ENCODE assay signal across 11 cellular contexts in the genomic region with DNA sequence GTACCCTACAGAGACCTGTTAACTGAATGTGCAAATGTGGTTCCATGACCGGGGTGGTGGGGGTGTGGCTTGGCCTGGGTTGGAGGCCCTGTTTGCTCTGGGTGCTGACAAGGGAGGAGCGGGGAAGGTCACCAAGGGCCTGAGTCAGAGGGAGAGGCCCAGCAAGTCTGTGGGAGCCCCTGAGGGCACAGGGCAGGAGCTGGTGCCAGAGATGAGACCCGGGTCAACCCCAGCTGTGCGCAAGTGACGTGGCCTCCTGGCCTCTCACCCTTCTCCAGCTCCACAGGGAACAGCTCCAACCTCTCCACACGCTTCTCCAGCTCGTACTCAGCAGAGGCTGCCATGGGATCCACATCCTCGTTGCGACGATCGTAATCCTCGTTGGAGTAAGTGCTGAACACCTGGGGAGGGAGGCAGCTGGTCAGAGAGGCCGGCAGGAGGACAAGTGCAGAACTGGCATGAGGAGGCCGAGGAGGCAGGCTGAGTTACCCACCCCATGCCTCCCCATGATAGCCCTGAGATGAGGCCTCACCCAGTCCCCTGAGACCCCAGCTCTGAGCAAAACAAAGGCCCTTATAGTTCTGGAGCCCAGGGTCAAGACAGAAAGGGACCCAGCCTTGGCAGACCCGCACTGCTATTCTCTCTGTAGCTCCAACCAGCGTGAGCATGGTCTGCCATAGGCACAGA. TPM values are rescaled to one million over a fixed set of nuclear protein-coding genes. Genes with fewer than 3 reads are reported as not detected.
DNase-seq lines count a peak whose midpoint lies in the region; ATAC-seq lines count a peak whose summit lies in the region.
"Had no signal": no experiment of that assay in that cellular context is flagged by ENCODE, and none has a peak within 500 bp of the region (broad histone marks: within the 10 kb centered on the region; RNA-seq: fewer than 3 reads in every experiment).

No MANE protein-coding gene starts in this region.

- peaks cover 74% of the 10 kb centered on the region for H3K4me1 Mint-ChIP-seq in activated CD4-positive, alpha-beta T cell treated with anti-CD3 and anti-CD28 coated beads for 36 hours
- H3K4me1 Mint-ChIP-seq in activated T-helper 2 cell treated with anti-CD3 and anti-CD28 coated beads, Interferon-gamma antibody, Interleukin-2, Interleukin-4, amounts not matched to agents 10 μg/mL and 5 μg/mL and 100 μg/mL, durations not matched to agents 14 hours and 24 hours and 36 hours (ENCODE audit: low read depth): peaks cover 70% of the 10 kb centered on the region
- peaks cover 76% of the 10 kb centered on the region for H3K4me1 Mint-ChIP-seq in stimulated activated naive CD8-positive, alpha-beta T cell treated with anti-CD3 and anti-CD28 coated beads, Interleukin-15, amount 100 ng/mL, for 72 hours

- H3K4me3 Mint-ChIP-seq in activated CD4-positive, alpha-beta T cell treated with anti-CD3 and anti-CD28 coated beads for 36 hours: no peak overlapping the region
- peak overlapping the region; percentile 64 for H3K4me3 Mint-ChIP-seq in activated T-helper 2 cell treated with anti-CD3 and anti-CD28 coated beads, Interferon-gamma antibody, Interleukin-2, Interleukin-4, amounts not matched to agents 10 μg/mL and 5 μg/mL and 100 μg/mL, durations not matched to agents 14 hours and 24 hours and 36 hours (ENCODE audit: low read depth)
- peak overlapping the region; percentile 57 to 86 for H3K4me3 Mint-ChIP-seq in stimulated activated naive CD8-positive, alpha-beta T cell treated with anti-CD3 and anti-CD28 coated beads, Interleukin-15, amount 100 ng/mL, for 72 hours

- POLR2A ChIA-PET in activated CD4-positive, alpha-beta T cell treated with anti-CD3 and anti-CD28 coated beads for 36 hours (lab: Charles Lee): interaction anchor here (0.6 kb wide), 1 partner anchor 647 kb away, joined by 3 read pairs; no protein-coding TSS in a partner anchor

- H3K27me3 Mint-ChIP-seq in activated CD4-positive, alpha-beta T cell treated with anti-CD3 and anti-CD28 coated beads for 36 hours: no peaks in the 10 kb centered on the region
- H3K27me3 Mint-ChIP-seq in activated T-helper 2 cell treated with anti-CD3 and anti-CD28 coated beads, Interferon-gamma antibody, Interleukin-2, Interleukin-4, amounts not matched to agents 10 μg/mL and 5 μg/mL and 100 μg/mL, durations not matched to agents 14 hours and 24 hours and 36 hours (ENCODE audit: low read depth): no peaks in the 10 kb centered on the region
- H3K27me3 Mint-ChIP-seq in stimulated activated naive CD8-positive, alpha-beta T cell treated with anti-CD3 and anti-CD28 coated beads, Interleukin-15, amount 100 ng/mL, for 72 hours: no peaks in the 10 kb centered on the region

- H3K9me3 Mint-ChIP-seq in activated CD4-positive, alpha-beta T cell treated with anti-CD3 and anti-CD28 coated beads for 36 hours (ENCODE audit: low read depth): no peaks in the 10 kb centered on the region
- no peaks in the 10 kb centered on the region for H3K9me3 Mint-ChIP-seq in activated T-helper 2 cell treated with anti-CD3 and anti-CD28 coated beads, Interferon-gamma antibody, Interleukin-2, Interleukin-4, amounts not matched to agents 10 μg/mL and 5 μg/mL and 100 μg/mL, durations not matched to agents 14 hours and 24 hours and 36 hours
- no peaks in the 10 kb centered on the region for H3K9me3 Mint-ChIP-seq in stimulated activated naive CD8-positive, alpha-beta T cell treated with anti-CD3 and anti-CD28 coated beads, Interleukin-15, amount 100 ng/mL, for 72 hours

- CTCF ChIA-PET in activated CD4-positive, alpha-beta T cell treated with anti-CD3 and anti-CD28 coated beads for 36 hours (lab: Charles Lee): interaction anchor here (0.9 to 1.4 kb wide), 6 partner anchors 9 to 57 kb away, joined by 3 to 4 read pairs (median 3); a partner anchor contains a TSS

- peaks cover 65% of the 10 kb centered on the region for H3K36me3 Mint-ChIP-seq in activated CD4-positive, alpha-beta T cell treated with anti-CD3 and anti-CD28 coated beads for 36 hours (ENCODE audit: low read depth)
- H3K36me3 Mint-ChIP-seq in activated T-helper 2 cell treated with anti-CD3 and anti-CD28 coated beads, Interferon-gamma antibody, Interleukin-2, Interleukin-4, amounts not matched to agents 10 μg/mL and 5 μg/mL and 100 μg/mL, durations not matched to agents 14 hours and 24 hours and 36 hours (ENCODE audit: low read depth): peaks cover 86% of the 10 kb centered on the region

- peak overlapping the region; percentile 56 for H3K27ac Mint-ChIP-seq in activated CD4-positive, alpha-beta T cell treated with anti-CD3 and anti-CD28 coated beads for 36 hours
- H3K27ac Mint-ChIP-seq in activated T-helper 2 cell treated with anti-CD3 and anti-CD28 coated beads, Interferon-gamma antibody, Interleukin-2, Interleukin-4, amounts not matched to agents 10 μg/mL and 5 μg/mL and 100 μg/mL, durations not matched to agents 14 hours and 24 hours and 36 hours: peak overlapping the region; percentile 48
- H3K27ac Mint-ChIP-seq in stimulated activated naive CD8-positive, alpha-beta T cell treated with anti-CD3 and anti-CD28 coated beads, Interleukin-15, amount 100 ng/mL, for 72 hours: peak overlapping the region; percentile 68 to 87

- no peak for ATAC-seq in activated CD4-positive, alpha-beta T cell treated with anti-CD3 and anti-CD28 coated beads for 36 hours
- no peak for ATAC-seq in left ventricle myocardium superior
- ATAC-seq in stimulated activated naive CD8-positive, alpha-beta T cell treated with anti-CD3 and anti-CD28 coated beads, Interleukin-15, amount 100 ng/mL, for 72 hours: no peak
- no peak for ATAC-seq in HG03108 (IDR thresholded peaks at IDR 0.05; ENCODE audit: unreplicated experiment)
- ATAC-seq: SK-N-SH treated with all-trans-retinoic acid at 6 μM for 48 hours had no signal

- intact Hi-C loops in activated CD4-positive, alpha-beta T cell treated with anti-CD3 and anti-CD28 coated beads for 36 hours (cut with DNase I, micrococcal nuclease): no loop called here
- intact Hi-C loops in activated T-helper 2 cell treated with anti-CD3 and anti-CD28 coated beads, Interferon-gamma antibody, Interleukin-2, Interleukin-4, amounts not matched to agents 10 μg/mL and 5 μg/mL and 100 μg/mL, durations not matched to agents 14 hours and 24 hours and 36 hours (cut with micrococcal nuclease): no loop called here
- intact Hi-C loops in left ventricle myocardium superior (cut with micrococcal nuclease): no loop called here

- peak; percentile 65 for DNase-seq in activated CD4-positive, alpha-beta T cell treated with anti-CD3 and anti-CD28 coated beads for 36 hours
- DNase-seq in activated CD4-positive, alpha-beta T cell treated with anti-CD3 and anti-CD28 coated beads, Interleukin-2, amount 50 U/mL, for 1 hour: no peak
- DNase-seq in activated T-helper 2 cell treated with anti-CD3 and anti-CD28 coated beads, Interferon-gamma antibody, Interleukin-2, Interleukin-4, amounts not matched to agents 10 μg/mL and 5 μg/mL and 100 μg/mL, durations not matched to agents 14 hours and 24 hours and 36 hours (ENCODE audit: low spot score): no peak
- DNase-seq in left ventricle myocardium superior: peak; percentile 71
- DNase-seq in stimulated activated naive CD8-positive, alpha-beta T cell treated with anti-CD3 and anti-CD28 coated beads, Interleukin-15, amount 100 ng/mL, for 72 hours: no peak
- no peak for DNase-seq in activated effector memory CD4-positive, alpha-beta T cell treated with anti-CD3 and anti-CD28 coated beads, Interleukin-2, amount 50 U/mL, for 16 hours
- DNase-seq in DMS153 (lab: John Stamatoyannopoulos, UW): no peak
- DNase-seq: NCI-H345 had no signal

RNA-seq across cellular contexts. Expression of a gene that starts 5.5 kb away (rescaled TPM):
- total RNA-seq in activated CD4-positive, alpha-beta T cell treated with anti-CD3 and anti-CD28 coated beads for 36 hours: 10 to 100 TPM; 61.1 to 64.0 TPM
- total RNA-seq in activated T-helper 2 cell treated with anti-CD3 and anti-CD28 coated beads, Interferon-gamma antibody, Interleukin-2, Interleukin-4, amounts not matched to agents 10 μg/mL and 5 μg/mL and 100 μg/mL, durations not matched to agents 14 hours and 24 hours and 36 hours: 126 and 130 TPM in 2 replicates
- total RNA-seq in left ventricle myocardium superior: 37.6 TPM

RNA-seq across cellular contexts. Expression of a gene that starts 15.0 kb away (rescaled TPM):
- total RNA-seq in activated CD4-positive, alpha-beta T cell treated with anti-CD3 and anti-CD28 coated beads for 36 hours: 1 to 10 TPM in 1 of 2 experiments, under 1 TPM in 1; 0.77 to 1.1 TPM
- 2.0 and 2.4 TPM in 2 replicates for total RNA-seq in activated T-helper 2 cell treated with anti-CD3 and anti-CD28 coated beads, Interferon-gamma antibody, Interleukin-2, Interleukin-4, amounts not matched to agents 10 μg/mL and 5 μg/mL and 100 μg/mL, durations not matched to agents 14 hours and 24 hours and 36 hours
- total RNA-seq in left ventricle myocardium superior: 1.2 TPM

RNA-seq across cellular contexts. Expression of a gene that starts 20.8 kb away (rescaled TPM):
- under 1 TPM in 1 of 2 experiments, not detected in 1; 0.26 TPM for total RNA-seq in activated CD4-positive, alpha-beta T cell treated with anti-CD3 and anti-CD28 coated beads for 36 hours
- total RNA-seq in activated T-helper 2 cell treated with anti-CD3 and anti-CD28 coated beads, Interferon-gamma antibody, Interleukin-2, Interleukin-4, amounts not matched to agents 10 μg/mL and 5 μg/mL and 100 μg/mL, durations not matched to agents 14 hours and 24 hours and 36 hours: 0.41 and 0.48 TPM in 2 replicates
- 155 TPM for total RNA-seq in left ventricle myocardium superior
- total RNA-seq: lung microvascular endothelial cell had no signal

RNA-seq across cellular contexts. Expression of a gene that starts 49.8 kb away (rescaled TPM):
- total RNA-seq in activated CD4-positive, alpha-beta T cell treated with anti-CD3 and anti-CD28 coated beads for 36 hours: 10 to 100 TPM in 1 of 2 experiments, 1 to 10 TPM in 1; 9.8 to 16.2 TPM
- 11.0 and 12.1 TPM in 2 replicates for total RNA-seq in activated T-helper 2 cell treated with anti-CD3 and anti-CD28 coated beads, Interferon-gamma antibody, Interleukin-2, Interleukin-4, amounts not matched to agents 10 μg/mL and 5 μg/mL and 100 μg/mL, durations not matched to agents 14 hours and 24 hours and 36 hours
- total RNA-seq in left ventricle myocardium superior: 277 TPM

RNA-seq across cellular contexts. Expression of a gene that starts 56.4 kb away (rescaled TPM):
- under 1 TPM; 0.55 to 0.70 TPM for total RNA-seq in activated CD4-positive, alpha-beta T cell treated with anti-CD3 and anti-CD28 coated beads for 36 hours
- 13.9 and 15.5 TPM in 2 replicates for total RNA-seq in activated T-helper 2 cell treated with anti-CD3 and anti-CD28 coated beads, Interferon-gamma antibody, Interleukin-2, Interleukin-4, amounts not matched to agents 10 μg/mL and 5 μg/mL and 100 μg/mL, durations not matched to agents 14 hours and 24 hours and 36 hours
- total RNA-seq in left ventricle myocardium superior: 26.8 TPM

Comparison
In these comparisons a context has a peak if more than half of its experiments do, and no peak if none do; other contexts are left out.
1. DNase-seq: peak in activated CD4-positive, alpha-beta T cell treated with anti-CD3 and anti-CD28 coated beads for 36 hours (single experiment) and left ventricle myocardium superior (single experiment); none in activated CD4-positive, alpha-beta T cell treated with anti-CD3 and anti-CD28 coated beads, Interleukin-2, amount 50 U/mL, for 1 hour (single experiment), activated T-helper 2 cell treated with anti-CD3 and anti-CD28 coated beads, Interferon-gamma antibody, Interleukin-2, Interleukin-4, amounts not matched to agents 10 μg/mL and 5 μg/mL and 100 μg/mL, durations not matched to agents 14 hours and 24 hours and 36 hours (single experiment), stimulated activated naive CD8-positive, alpha-beta T cell treated with anti-CD3 and anti-CD28 coated beads, Interleukin-15, amount 100 ng/mL, for 72 hours (0 of 2), activated effector memory CD4-positive, alpha-beta T cell treated with anti-CD3 and anti-CD28 coated beads, Interleukin-2, amount 50 U/mL, for 16 hours (single experiment) and DMS153 (single experiment).
2. RNA of a gene that starts 20.8 kb away (total RNA-seq): 155 TPM in left ventricle myocardium superior (single experiment); 0.41 to 0.48 TPM in activated T-helper 2 cell treated with anti-CD3 and anti-CD28 coated beads, Interferon-gamma antibody, Interleukin-2, Interleukin-4, amounts not matched to agents 10 μg/mL and 5 μg/mL and 100 μg/mL, durations not matched to agents 14 hours and 24 hours and 36 hours and 0.26 TPM in activated CD4-positive, alpha-beta T cell treated with anti-CD3 and anti-CD28 coated beads for 36 hours; every median in the first group is over 100 times any median in the second.
3. Peak in every context shown above with its lines, with median percentiles within 50 percentile points of each other: H3K27ac Mint-ChIP-seq.